Comparison of ENCODE assay signal across 8 cellular contexts in genomic region chr1:81414417-81415087, GRCh38.
DNase-seq lines count a peak whose midpoint lies in the region; ATAC-seq and TF ChIP-seq lines count a peak whose summit lies in the region.

No MANE protein-coding gene starts in this region.

- ATAC-seq in GM21723 (IDR thresholded peaks at IDR 0.05; ENCODE audit: unreplicated experiment): peak; percentile 95

- no peak overlapping the region for H3K4me3 ChIP-seq in astrocyte of the cerebellum (ENCODE audit: low read depth, low read length)

- peak; percentile 55 for TF ChIP-seq CTCF in astrocyte of the cerebellum (IDR thresholded peaks at IDR 0.05; ENCODE audit: low read depth, low read length, missing control alignments)

- DNase-seq in NCI-H524 (lab: John Stamatoyannopoulos, UW): peak; percentile 2 to 21
- DNase-seq in NCI-H524 treated with DMSO at 0.1 percent for 48 hours (lab: John Stamatoyannopoulos, UW): no peak
- DNase-seq in HuH-7.5 (ENCODE audit: low spot score): peak; percentile 34
- DNase-seq in astrocyte of the cerebellum (ENCODE audit: low read depth): no peak
- peak; percentile 81 for DNase-seq in iPS-NIHi11 (ENCODE audit: low spot score)
- peak in 28 of 49 donors; percentile 1 to 48 (median 16) for DNase-seq in substantia nigra (lab: John Stamatoyannopoulos, UW)
- DNase-seq in foreskin melanocyte: no peak

- in situ Hi-C loops in astrocyte of the cerebellum (cut with HindIII; ENCODE audit: low sequenced_read_pairs): no loop called here

- H3K27ac ChIP-seq in substantia nigra (ENCODE audit: low read depth, low read length, poor library complexity, severe bottlenecking): no peak overlapping the region

Comparison
In these comparisons a context has a peak if more than half of its experiments do, and no peak if none do; other contexts are left out.
1. DNase-seq: peak in NCI-H524 (2 of 2), HuH-7.5 (single experiment), iPS-NIHi11 (single experiment) and substantia nigra (28 of 49); none in NCI-H524 treated with DMSO at 0.1 percent for 48 hours (single experiment), astrocyte of the cerebellum (single experiment) and foreskin melanocyte (single experiment).